In the genomic region with DNA sequence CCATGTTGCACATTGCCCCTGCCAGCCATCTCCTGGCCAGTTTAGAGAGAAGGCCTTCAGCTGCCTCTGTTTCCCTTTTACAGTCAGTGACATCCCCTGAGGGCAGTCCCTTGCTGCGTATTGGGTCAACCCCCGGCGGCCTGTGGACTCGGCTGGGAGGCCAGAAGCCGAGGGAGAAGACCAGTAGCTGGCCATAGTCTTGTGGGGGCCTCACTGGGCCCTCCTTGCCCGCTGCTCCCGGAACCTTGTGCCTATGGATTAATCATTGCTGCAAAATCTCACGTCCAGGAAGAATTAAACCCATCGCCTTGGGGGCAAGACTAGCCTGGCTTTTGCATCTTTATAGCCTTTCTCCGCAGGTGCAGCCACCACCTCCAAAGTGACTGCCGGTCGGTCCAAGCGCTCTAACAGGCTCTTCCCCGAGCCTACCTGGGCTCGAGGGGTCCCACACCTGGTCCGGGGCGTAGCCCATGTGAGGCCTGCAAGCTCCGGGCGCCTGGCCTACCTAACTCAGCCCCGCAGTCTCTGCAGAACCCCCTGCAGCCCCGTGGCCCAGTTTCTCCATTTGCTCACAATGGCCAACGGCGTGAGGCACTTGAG, we compare ENCODE assay signal across 8 cellular contexts. TPM values are rescaled to one million over a fixed set of nuclear protein-coding genes. Genes with fewer than 3 reads are reported as not detected.
DNase-seq lines count a peak whose midpoint lies in the region; ATAC-seq and TF ChIP-seq lines count a peak whose summit lies in the region.

No MANE protein-coding gene starts in this region.

- H3K9me3 ChIP-seq in SK-N-SH (no peaks in the 10 kb centered on the region), subcutaneous abdominal adipose tissue (ENCODE audit: control insufficient read depth in 5 of 5, low read length in 5 of 5) (no peaks in the 10 kb centered on the region)

- 41% methylated on average over 15 of the region's 23 CpGs for WGBS in SK-N-SH (ENCODE audit: low lambda C conversion rate)

- no peaks in the 10 kb centered on the region for H3F3A ChIP-seq in SK-N-SH (replicated peaks; ENCODE audit: insufficient read depth)

- peak overlapping the region; percentile 64 for H3K27ac Mint-ChIP-seq in activated T-helper 17 cell treated with anti-CD3 and anti-CD28 coated beads, Interleukin-2, amount 50 U/mL, for 72 hours

- peaks cover 17% of the 10 kb centered on the region for H3K79me2 ChIP-seq in SK-N-SH (ENCODE audit: insufficient read depth)

- H3K27me3 ChIP-seq in SK-N-SH (ENCODE audit: insufficient read depth) (no peaks in the 10 kb centered on the region), subcutaneous abdominal adipose tissue (ENCODE audit: control insufficient read depth in 5 of 5, insufficient read depth in 4 of 5, low read length in 5 of 5) (no peaks in the 10 kb centered on the region)

- no peak for TF ChIP-seq CTCF in SK-N-SH (IDR thresholded peaks at IDR 0.05)

- H4K20me1 ChIP-seq in SK-N-SH (ENCODE audit: insufficient read depth): peaks cover 20% of the 10 kb centered on the region

- no peak for TF ChIP-seq EP300 in SK-N-SH (IDR thresholded peaks at IDR 0.05; ENCODE audit: borderline replicate concordance in 1 of 2, low read depth in 1 of 2, low read length in 1 of 2)

- peak overlapping the region; percentile 77 for H3K4me2 ChIP-seq in SK-N-SH

- no peaks in the 10 kb centered on the region for H3K9me3 Mint-ChIP-seq in activated T-helper 17 cell treated with anti-CD3 and anti-CD28 coated beads, Interleukin-2, amount 50 U/mL, for 72 hours

- H3K4me3 Mint-ChIP-seq in activated T-helper 17 cell treated with anti-CD3 and anti-CD28 coated beads, Interleukin-2, amount 50 U/mL, for 72 hours: peak overlapping the region; percentile 87

- no peak for ATAC-seq in SK-N-SH treated with all-trans-retinoic acid at 6 μM for 48 hours
- ATAC-seq in activated T-helper 17 cell treated with anti-CD3 and anti-CD28 coated beads, Interleukin-2, amount 50 U/mL, for 72 hours (replicated peaks): no peak

- peak overlapping the region; percentile 72 for H2AFZ ChIP-seq in SK-N-SH (ENCODE audit: low read depth)

- CTCF ChIA-PET in SK-N-SH (lab: Yijun Ruan, JAX): interaction anchor here (0.8 to 7.2 kb wide), 11 partner anchors 11 to 278 kb away, joined by 3 to 66 read pairs (median 5); a partner anchor contains a TSS

- H3K4me3 ChIP-seq in SK-N-SH (ENCODE audit: low read depth in 2 of 2, low read length in 1 of 2) (peak overlapping the region; percentile 76 to 90), subcutaneous abdominal adipose tissue (ENCODE audit: low read depth in 1 of 5, low read length in 5 of 5) (peak overlapping the region; percentile 63 to 78 (median 74))

- H3K4me1 ChIP-seq in SK-N-SH (ENCODE audit: control insufficient read depth in 1 of 2, insufficient read depth in 2 of 2, low read depth in 1 of 2, low read length in 1 of 2): peaks cover 18 to 34% of the 10 kb centered on the region in 2 experiments; a peak in 3 of 4 replicates
- peaks cover 0 to 61% (median 34%) of the 10 kb centered on the region in 5 donors for H3K4me1 ChIP-seq in subcutaneous abdominal adipose tissue (ENCODE audit: control insufficient read depth in 5 of 5, insufficient read depth in 5 of 5, low read length in 5 of 5)

- no peaks in the 10 kb centered on the region for H3K36me3 ChIP-seq in SK-N-SH (replicated peaks in 1 of 2; ENCODE audit: control insufficient read depth in 1 of 2, insufficient read depth in 2 of 2, low read length in 1 of 2)
- H3K36me3 ChIP-seq in subcutaneous abdominal adipose tissue (ENCODE audit: control insufficient read depth in 5 of 5, insufficient read depth in 5 of 5, low read length in 5 of 5): no peaks in the 10 kb centered on the region

- DNase-seq in SK-N-SH: peak; percentile 28
- DNase-seq in islet precursor cell: peak; percentile 68
- no peak for DNase-seq in NCI-H69 (lab: John Stamatoyannopoulos, UW)
- DNase-seq in NCI-H146 (lab: John Stamatoyannopoulos, UW): no peak
- DNase-seq in stimulated activated CD4-positive, alpha-beta T cell treated with anti-CD3 and anti-CD28 coated beads, Interleukin-2, amount 100 ng/mL, for 48 hours: no peak

- H3K9ac ChIP-seq in SK-N-SH: peak overlapping the region; percentile 75
- peak overlapping the region in 3 of 5 donors; percentile 45 to 71 (median 71) for H3K9ac ChIP-seq in subcutaneous abdominal adipose tissue (ENCODE audit: low read length in 5 of 5)

- H3K27ac ChIP-seq in SK-N-SH (ENCODE audit: low read depth in 2 of 2, low read length in 1 of 2) (peak overlapping the region; percentile 74 to 93), subcutaneous abdominal adipose tissue (ENCODE audit: low read depth, low read length) (peak overlapping the region; percentile 69)

- POLR2A ChIA-PET in SK-N-SH (lab: Yijun Ruan, JAX): interaction anchor here (0.5 to 5.1 kb wide), 8 partner anchors 8 to 171 kb away, joined by 3 to 47 read pairs (median 4); a partner anchor contains a TSS

- no peak for TF ChIP-seq RAD21 in SK-N-SH (IDR thresholded peaks at IDR 0.05; ENCODE audit: low read length)

- H3K27me3 Mint-ChIP-seq in activated T-helper 17 cell treated with anti-CD3 and anti-CD28 coated beads, Interleukin-2, amount 50 U/mL, for 72 hours: no peaks in the 10 kb centered on the region

- H3K9me2 ChIP-seq in SK-N-SH: no peaks in the 10 kb centered on the region

- H3K4me1 Mint-ChIP-seq in activated T-helper 17 cell treated with anti-CD3 and anti-CD28 coated beads, Interleukin-2, amount 50 U/mL, for 72 hours: peaks cover 9% of the 10 kb centered on the region

- H3K36me3 Mint-ChIP-seq in activated T-helper 17 cell treated with anti-CD3 and anti-CD28 coated beads, Interleukin-2, amount 50 U/mL, for 72 hours (ENCODE audit: low read depth): peaks cover 23% of the 10 kb centered on the region

TF ChIP-seq in SK-N-SH, 30 proteins besides CTCF, POLR2A, EP300 and RAD21 (continues in another document):
- TF ChIP-seq TCF12 (IDR thresholded peaks at IDR 0.05) (no peak), GABPA (IDR thresholded peaks at IDR 0.05; ENCODE audit: low read depth) (no peak), RXRA (IDR thresholded peaks at IDR 0.05; ENCODE audit: borderline replicate concordance, low read depth) (no peak), SIN3A (IDR thresholded peaks at IDR 0.05; ENCODE audit: borderline replicate concordance, low read depth, low read length) (no peak), TEAD4 (IDR thresholded peaks at IDR 0.05; ENCODE audit: borderline replicate concordance, insufficient read depth) (no peak), FOXM1 (IDR thresholded peaks at IDR 0.05; ENCODE audit: low read depth) (no peak), TAF1 (IDR thresholded peaks at IDR 0.05; ENCODE audit: borderline replicate concordance, low read depth, low read length) (no peak), NRF1 (IDR thresholded peaks at IDR 0.05; ENCODE audit: low read depth, low read length) (no peak), YY1 (IDR thresholded peaks at IDR 0.05; ENCODE audit: low read depth) (no peak), RFX5 (IDR thresholded peaks at IDR 0.05; ENCODE audit: low read length) (no peak), RCOR1 (IDR thresholded peaks at IDR 0.05; ENCODE audit: low read length) (no peak)
- TF ChIP-seq, protein P1, sequence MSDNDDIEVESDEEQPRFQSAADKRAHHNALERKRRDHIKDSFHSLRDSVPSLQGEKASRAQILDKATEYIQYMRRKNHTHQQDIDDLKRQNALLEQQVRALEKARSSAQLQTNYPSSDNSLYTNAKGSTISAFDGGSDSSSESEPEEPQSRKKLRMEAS (IDR thresholded peaks at IDR 0.05; ENCODE audit: low read depth): no peak

TF ChIP-seq in SK-N-SH treated with all-trans-retinoic acid at 6 μM for 48 hours, 23 proteins besides CTCF, POLR2A, EP300 and RAD21:
- no peak for TF ChIP-seq TCF4 (CRISPR knock-in tag; IDR thresholded peaks at IDR 0.05; ENCODE audit: borderline replicate concordance)

RNA-seq across cellular contexts. Expression of a gene that starts 0.9 kb away (rescaled TPM):
- 9.3 and 12.3 TPM in 2 replicates for polyA plus RNA-seq in SK-N-SH (2012; rRNA removed)
- 4.5 and 6.0 TPM in 2 replicates for polyA plus RNA-seq in SK-N-SH (2012; cell fraction: cytosol; rRNA removed)
- polyA plus RNA-seq in SK-N-SH (2012; cell fraction: nucleus; rRNA removed): 8.1 and 10.9 TPM in 2 replicates
- total RNA-seq in activated T-helper 17 cell treated with anti-CD3 and anti-CD28 coated beads, Interleukin-2, amount 50 U/mL, for 72 hours: 1 to 10 TPM; 2.4 to 6.8 TPM

RNA-seq across cellular contexts. Expression of a gene that starts 23.3 kb away (rescaled TPM):
- 0.03 TPM in 2 replicates for polyA plus RNA-seq in SK-N-SH (2012; rRNA removed)
- 0.01 and 0.03 TPM in 2 replicates for polyA plus RNA-seq in SK-N-SH (2012; cell fraction: cytosol; rRNA removed)
- polyA plus RNA-seq in SK-N-SH (2012; cell fraction: nucleus; rRNA removed): 0.13 and 0.14 TPM in 2 replicates
- not detected for total RNA-seq in activated T-helper 17 cell treated with anti-CD3 and anti-CD28 coated beads, Interleukin-2, amount 50 U/mL, for 72 hours

RNA-seq across cellular contexts. Expression of a gene that starts 58.2 kb away (rescaled TPM):
- polyA plus RNA-seq in SK-N-SH (2012; rRNA removed): 13.5 and 14.1 TPM in 2 replicates
- polyA plus RNA-seq in SK-N-SH (2012; cell fraction: cytosol; rRNA removed): 4.9 and 8.1 TPM in 2 replicates
- 20.3 TPM in 2 replicates for polyA plus RNA-seq in SK-N-SH (2012; cell fraction: nucleus; rRNA removed)
- 10 to 100 TPM in 1 of 2 donors, 1 to 10 TPM in 1; 5.6 to 12.0 TPM for total RNA-seq in activated T-helper 17 cell treated with anti-CD3 and anti-CD28 coated beads, Interleukin-2, amount 50 U/mL, for 72 hours

Comparison
In these comparisons a context has a peak if more than half of its experiments do, and no peak if none do; other contexts are left out.
1. DNase-seq: peak in SK-N-SH (single experiment) and islet precursor cell (single experiment); none in NCI-H69 (single experiment), NCI-H146 (single experiment) and stimulated activated CD4-positive, alpha-beta T cell treated with anti-CD3 and anti-CD28 coated beads, Interleukin-2, amount 100 ng/mL, for 48 hours (0 of 2).